In the genomic region with DNA sequence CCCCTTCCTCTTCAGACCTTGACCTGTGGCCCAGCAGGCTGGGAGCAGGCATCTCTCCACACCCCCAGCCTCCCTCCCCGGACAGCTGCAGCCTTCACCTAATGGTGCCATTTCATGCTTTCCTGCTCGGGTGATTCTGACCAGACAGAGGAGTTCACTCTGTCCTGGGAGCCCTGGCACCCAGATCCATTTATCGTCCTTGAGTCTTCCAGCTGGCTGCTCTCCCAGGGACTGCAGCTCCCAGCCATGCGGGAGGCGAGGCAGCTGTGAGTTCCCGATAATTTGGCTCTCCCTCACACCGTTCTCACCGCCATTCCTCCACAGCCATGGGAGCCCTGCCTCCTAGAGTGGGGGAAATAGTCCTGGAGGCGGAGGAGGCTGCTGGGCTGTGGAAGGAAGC, we compare ENCODE assay signal across 5 cellular contexts. TPM values are rescaled to one million over a fixed set of nuclear protein-coding genes. Genes with fewer than 3 reads are reported as not detected.
"Had no signal": no experiment of that assay in that cellular context is flagged by ENCODE, and none has a peak within 500 bp of the region (broad histone marks: within the 10 kb centered on the region; RNA-seq: fewer than 3 reads in every experiment).

No MANE protein-coding gene starts in this region.

RNA-seq across cellular contexts. Expression of a gene that starts 32.6 kb away (rescaled TPM):
- total RNA-seq: progenitor cell of endocrine pancreas, right atrium auricular region, skeletal muscle tissue, stomach had no signal
- polyA plus RNA-seq: naive thymus-derived CD8-positive, alpha-beta T cell had no signal
